Comparison of ENCODE assay signal across 25 cellular contexts in the genomic region with DNA sequence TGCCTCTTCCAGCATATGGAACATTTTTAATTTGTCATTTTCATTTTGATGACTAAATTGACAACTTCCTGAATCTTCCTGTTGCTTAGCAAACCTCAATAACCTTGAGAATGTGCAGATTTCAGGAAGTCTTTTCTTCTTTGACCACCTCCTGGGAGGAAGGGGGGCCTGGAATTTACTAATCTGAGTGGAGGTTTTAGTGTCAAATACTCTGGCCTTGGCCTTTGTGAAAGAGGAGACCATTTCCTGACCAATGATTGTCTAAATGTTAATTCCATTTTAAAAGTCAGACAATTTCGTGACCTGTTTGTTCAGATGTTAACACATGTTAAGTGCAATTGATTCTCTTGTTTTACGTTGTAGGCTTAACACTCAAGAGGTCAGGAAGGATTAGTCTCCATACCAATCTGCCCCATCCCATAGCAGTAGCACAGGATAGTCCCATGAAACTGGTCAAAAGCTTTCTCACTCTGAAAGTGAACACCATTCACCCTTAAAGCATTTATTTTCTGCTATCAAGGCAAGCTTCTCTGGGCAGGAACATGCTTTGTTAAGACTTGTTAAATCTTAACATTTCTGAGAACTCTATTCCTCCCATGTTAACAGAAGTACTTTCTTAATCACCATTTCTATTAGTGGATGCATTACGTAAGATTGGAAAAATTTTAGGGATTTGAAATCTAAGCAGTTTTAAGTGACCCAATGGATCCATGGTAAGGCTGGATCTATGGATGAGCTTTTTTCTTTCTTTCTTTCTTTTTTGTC.
DNase-seq lines count a peak whose midpoint lies in the region; ATAC-seq and FAIRE-seq lines count a peak whose summit lies in the region.
"Had no signal": no experiment of that assay in that cellular context is flagged by ENCODE, and none has a peak within 500 bp of the region (broad histone marks: within the 10 kb centered on the region; RNA-seq: fewer than 3 reads in every experiment).

No MANE protein-coding gene starts in this region.

- H3K4me3 ChIP-seq in HUES6 (ENCODE audit: low read depth, low read length): no peak overlapping the region
- H3K4me3 ChIP-seq: GM12878, GM23248, SK-N-MC, testis had no signal

- in situ Hi-C loops in G401 (cut with HindIII; ENCODE audit: low sequenced_read_pairs): no loop called here

- FAIRE-seq in GM19239 (lab: Jason Lieb, UNC): no peak
- FAIRE-seq: frontal cortex, GM12878 had no signal

- H3K36me3 ChIP-seq in HUES6 (ENCODE audit: control insufficient read depth, insufficient read depth, low read length): no peaks in the 10 kb centered on the region

- H3K4me1 ChIP-seq in HUES6 (ENCODE audit: control insufficient read depth, insufficient read depth, low read length): 0 out of 2 replicates have a peak, but pooled peaks cover 7% of the 10 kb centered on the region
- H3K4me1 ChIP-seq: testis had no signal

- DNase-seq in G401 (ENCODE audit: low spot score) (peak; percentile 12), dermis blood vessel endothelial cell (peak; percentile 61), iPS-NIHi11 (ENCODE audit: low spot score) (peak; percentile 26), NCI-H1105 (lab: John Stamatoyannopoulos, UW) (no peak), GM19239 (ENCODE audit: insufficient read length, low spot score) (no peak)
- DNase-seq: activated B cell treated with CpG ODN at 0.5 μM for 24 hours; activated CD4-positive, alpha-beta memory T cell treated with anti-CD3 and anti-CD28 coated beads for 36 hours; activated gamma-delta T cell treated with Interleukin-2 at 50 U/mL for 16 hours; CD4-positive, alpha-beta memory T cell; cortex of kidney; DMS153; GM23248; hypothalamus; kidney glomerular epithelial cell; NCI-H2107; nucleus accumbens; stimulated activated CD4-positive, alpha-beta T cell treated with anti-CD3 and anti-CD28 coated beads, Interleukin-2, amount 100 ng/mL, for 48 hours; stimulated activated naive B cell treated with anti-CD40 and anti-IgM and Interleukin-4, amounts not matched to agents 10 μg/mL and 1 μg/mL and 100 μg/mL, for 72 hours; testis had no signal

- no peak overlapping the region for H3K9ac ChIP-seq in HUES6 (ENCODE audit: low read length)
- H3K9ac ChIP-seq: GM23248 had no signal

- H3K27me3 ChIP-seq in HUES6 (ENCODE audit: control insufficient read depth, insufficient read depth, low read length): no peaks in the 10 kb centered on the region
- H3K27me3 ChIP-seq: testis had no signal

- ATAC-seq in GM19455 (IDR thresholded peaks at IDR 0.05; ENCODE audit: unreplicated experiment) (no peak), HG03159 (IDR thresholded peaks at IDR 0.05; ENCODE audit: unreplicated experiment) (no peak)
- ATAC-seq: GM12878; stimulated activated naive B cell treated with anti-CD40 and anti-IgM and Interleukin-4, amounts not matched to agents 10 μg/mL and 1 μg/mL and 100 μg/mL, for 72 hours had no signal

- H3K27ac ChIP-seq in HUES6 (ENCODE audit: low read depth, low read length): peak overlapping the region; percentile 9; the same call in 1 of the 2 replicates
- H3K27ac ChIP-seq: GM23248, SK-N-MC, testis had no signal

- no peaks in the 10 kb centered on the region for H3K9me3 ChIP-seq in HUES6 (ENCODE audit: control insufficient read depth, insufficient read depth, low read depth, low read length)
- H3K9me3 ChIP-seq: testis had no signal

Comparison
In these comparisons a context has a peak if more than half of its experiments do, and no peak if none do; other contexts are left out.
1. DNase-seq: peak in G401 (single experiment), dermis blood vessel endothelial cell (single experiment) and iPS-NIHi11 (single experiment); none in NCI-H1105 (single experiment) and GM19239 (single experiment).